1 cellular context compared by ENCODE assay signal in genomic region chr13:97856001-97856675, GRCh38.
A peak's percentile ranks its signal among the peaks of the same experiment; 100 is the strongest.
TF ChIP-seq lines count a peak whose summit lies in the region.

No MANE protein-coding gene starts in this region.

TF ChIP-seq in H1, 55 proteins besides CTCF, POLR2A, EP300 and RAD21 (continued from another document):
- TF ChIP-seq PHF8 (conservative IDR thresholded peaks at IDR 0.05; ENCODE audit: low read depth, low read length) (no peak), ASH2L (IDR thresholded peaks at IDR 0.05; ENCODE audit: low read length) (peak; percentile 23)
